ENCODE assay signal across 8 cellular contexts in genomic region chrX:39336709-39337294, GRCh38.
DNase-seq lines count a peak whose midpoint lies in the region; ATAC-seq and TF ChIP-seq lines count a peak whose summit lies in the region.

No MANE protein-coding gene starts in this region.

- no peak overlapping the region for H3K4me3 ChIP-seq in tibial artery

- no peaks in the 10 kb centered on the region for H3K36me3 ChIP-seq in tibial artery

- H3K27ac ChIP-seq in tibial artery: peak overlapping the region; percentile 49 to 61

- TF ChIP-seq CTCF in tibial artery (IDR thresholded peaks at IDR 0.05): no peak

- intact Hi-C loops in tibial artery (cut with DNase I; ENCODE audit: low total_unique reads): no loop called here
- intact Hi-C loops in head of caudate nucleus (cut with DNase I): no loop called here

- H3K27me3 ChIP-seq in tibial artery: no peaks in the 10 kb centered on the region

- peaks cover 0 to 47% (median 5%) of the 10 kb centered on the region in 4 donors for H3K4me1 ChIP-seq in tibial artery

- no peaks in the 10 kb centered on the region for H3K9me3 ChIP-seq in tibial artery

- DNase-seq in activated naive CD4-positive, alpha-beta T cell treated with Interleukin-2 at 50 U/mL for 16 hours: peak; percentile 20
- DNase-seq in activated naive CD4-positive, alpha-beta T cell (lab: John Stamatoyannopoulos, UW): no peak
- DNase-seq in NOMO-1 treated with dmso at 0.1 percent for 144 hours (lab: John Stamatoyannopoulos, UW; ENCODE audit: unreplicated experiment) (peak; percentile 19), foreskin melanocyte (peak; percentile 14), tibial artery (peak in 1 of 2 donors; percentile 48), NCI-H187 treated with DMSO at 0.1 percent for 48 hours (lab: John Stamatoyannopoulos, UW) (no peak), head of caudate nucleus (no peak)

- ATAC-seq in HG03066 (IDR thresholded peaks at IDR 0.05; ENCODE audit: low read depth, unreplicated experiment): peak; percentile 84

Comparison
In these comparisons a context has a peak if more than half of its experiments do, and no peak if none do; other contexts are left out.
1. DNase-seq: peak in activated naive CD4-positive, alpha-beta T cell treated with Interleukin-2 at 50 U/mL for 16 hours (single experiment), NOMO-1 treated with dmso at 0.1 percent for 144 hours (single experiment) and foreskin melanocyte (single experiment); none in activated naive CD4-positive, alpha-beta T cell (0 of 4), NCI-H187 treated with DMSO at 0.1 percent for 48 hours (single experiment) and head of caudate nucleus (0 of 42).